14 cellular contexts compared by ENCODE assay signal in genomic region chr7:33814400-33814799, GRCh38.
DNase-seq lines count a peak whose midpoint lies in the region; ATAC-seq and TF ChIP-seq lines count a peak whose summit lies in the region.
"Had no signal": no experiment of that assay in that cellular context is flagged by ENCODE, and none has a peak within 500 bp of the region (broad histone marks: within the 10 kb centered on the region; RNA-seq: fewer than 3 reads in every experiment).

No MANE protein-coding gene starts in this region.

- no peaks in the 10 kb centered on the region for H3F3A ChIP-seq in MM.1S (ENCODE audit: insufficient read depth, low read length)

- no peak overlapping the region for H2BK5ac ChIP-seq in H9 (ENCODE audit: insufficient read length, low read length)

- no peaks in the 10 kb centered on the region for H3K36me3 Mint-ChIP-seq in H9 (ENCODE audit: insufficient read depth in 1 of 3, low read depth in 3 of 3)
- H3K36me3 Mint-ChIP-seq in activated CD4-positive, alpha-beta memory T cell treated with anti-CD3 and anti-CD28 coated beads, Interleukin-2, amount 10 ng/mL, durations not matched to agents 7 days and 5 days (ENCODE audit: low read depth): no peaks in the 10 kb centered on the region

- H3K36me3 ChIP-seq in MM.1S (replicated peaks; ENCODE audit: insufficient read depth, low read length): no peaks in the 10 kb centered on the region
- no peaks in the 10 kb centered on the region for H3K36me3 ChIP-seq in thoracic aorta
- H3K36me3 ChIP-seq: BE2C, pancreas had no signal

- H2AFZ ChIP-seq in MM.1S (ENCODE audit: low read length) (no peak overlapping the region), H9 (ENCODE audit: low read length) (no peak overlapping the region)

- H2BK20ac ChIP-seq in H9 (ENCODE audit: low read depth, low read length, poor library complexity, severe bottlenecking): no peak overlapping the region

- H3K9me3 ChIP-seq in MM.1S (replicated peaks; ENCODE audit: insufficient read depth, low read length) (no peaks in the 10 kb centered on the region), thoracic aorta (no peaks in the 10 kb centered on the region), H9 (ENCODE audit: control insufficient read depth, low read depth, low read length) (no peaks in the 10 kb centered on the region)
- H3K9me3 ChIP-seq: BE2C, pancreas had no signal

- H3K4me1 ChIP-seq in MM.1S (ENCODE audit: low read length) (0 out of 2 replicates have a peak, but pooled peaks cover 6% of the 10 kb centered on the region), thoracic aorta (ENCODE audit: control insufficient read depth in 1 of 2, low read depth in 2 of 2) (peaks cover 9 to 41% of the 10 kb centered on the region in 2 donors), H9 (ENCODE audit: insufficient read depth, low read length) (no peaks in the 10 kb centered on the region)
- H3K4me1 ChIP-seq: BE2C, pancreas had no signal

- H2BK12ac ChIP-seq in H9 (ENCODE audit: insufficient read length, low read depth, low read length): no peak overlapping the region

- no peak overlapping the region for H2BK120ac ChIP-seq in H9 (ENCODE audit: low read depth, low read length, poor library complexity, severe bottlenecking)

- no peaks in the 10 kb centered on the region for H3K9me3 Mint-ChIP-seq in H9
- peaks cover 6% of the 10 kb centered on the region for H3K9me3 Mint-ChIP-seq in activated CD4-positive, alpha-beta memory T cell treated with anti-CD3 and anti-CD28 coated beads, Interleukin-2, amount 10 ng/mL, durations not matched to agents 7 days and 5 days

- no peak overlapping the region for H3K23ac ChIP-seq in H9 (ENCODE audit: insufficient read length, low read depth, low read length)

- no peaks in the 10 kb centered on the region for H3K79me2 ChIP-seq in MM.1S (ENCODE audit: low read length)
- H3K79me2 ChIP-seq in H9 (ENCODE audit: insufficient read depth, low read length): no peaks in the 10 kb centered on the region

- no peak overlapping the region for H3K27ac ChIP-seq in MM.1S (ENCODE audit: low read length)
- peak overlapping the region; percentile 37 to 38 for H3K27ac ChIP-seq in thoracic aorta
- no peak overlapping the region for H3K27ac ChIP-seq in H9 (ENCODE audit: insufficient read length, low read depth, low read length)
- H3K27ac ChIP-seq: pancreas had no signal

- H3K9ac ChIP-seq in MM.1S (ENCODE audit: low read length) (no peak overlapping the region), H9 (ENCODE audit: extremely low read depth, insufficient read length, low read length) (no peak overlapping the region)

- no peak overlapping the region for H4K91ac ChIP-seq in H9 (ENCODE audit: insufficient read length, low read depth, low read length)

- no peak overlapping the region for H2AK5ac ChIP-seq in H9 (ENCODE audit: insufficient read length, low read length)

- DNase-seq in MM.1S (peak; percentile 16), choroid plexus epithelial cell (ENCODE audit: low read depth) (peak; percentile 70), left lobe of liver (ENCODE audit: low spot score) (no peak), thoracic aorta (ENCODE audit: low spot score) (no peak), H9 (no peak), erythroblast (lab: John Stamatoyannopoulos, UW) (no peak)
- no peak for DNase-seq in activated CD4-positive, alpha-beta memory T cell treated with anti-CD3 and anti-CD28 coated beads, Interleukin-2, amount 10 ng/mL, durations not matched to agents 7 days and 5 days
- DNase-seq: activated effector memory CD4-positive, alpha-beta T cell treated with anti-CD3 and anti-CD28 coated beads, Interleukin-2, amount 50 U/mL, for 16 hours; BE2C; effector memory CD4-positive, alpha-beta T cell; NCI-H1092; pancreas; stimulated activated naive CD4-positive, alpha-beta T cell; T-helper 17 cell had no signal

- no peak overlapping the region for H4K8ac ChIP-seq in H9 (replicated peaks; ENCODE audit: insufficient read length, low read depth, low read length)

- H3K4me3 ChIP-seq in MM.1S (ENCODE audit: low read length) (no peak overlapping the region), choroid plexus epithelial cell (ENCODE audit: low read depth, low read length) (peak overlapping the region; percentile 45), thoracic aorta (peak overlapping the region; percentile 69)
- H3K4me3 ChIP-seq: pancreas had no signal

- peaks cover 0 to 5% of the 10 kb centered on the region in 2 experiments; a peak in 2 of 4 replicates for H3K4me1 Mint-ChIP-seq in H9
- H3K4me1 Mint-ChIP-seq in activated CD4-positive, alpha-beta memory T cell treated with anti-CD3 and anti-CD28 coated beads, Interleukin-2, amount 10 ng/mL, durations not matched to agents 7 days and 5 days: no peaks in the 10 kb centered on the region
- H3K4me1 Mint-ChIP-seq: T-helper 17 cell had no signal

- no peak overlapping the region for H3K56ac ChIP-seq in H9 (ENCODE audit: insufficient read length, low read depth, low read length)

- H3K4me2 ChIP-seq in MM.1S (ENCODE audit: low read depth, low read length): 0 out of 2 replicates have a peak overlapping the region, but pooled peaks have one; percentile 8
- no peak overlapping the region for H3K4me2 ChIP-seq in H9 (ENCODE audit: insufficient read depth, insufficient read length, low read length)

- H2BK15ac ChIP-seq in H9 (ENCODE audit: low read depth, low read length): no peak overlapping the region

- WGBS in H9 (ENCODE audit: extremely low coverage, insufficient read length, low lambda C conversion rate): no CpG with 5 or more reads among the region's 6 CpGs

- CTCF ChIA-PET in activated CD4-positive, alpha-beta memory T cell treated with anti-CD3 and anti-CD28 coated beads, Interleukin-2, amount 10 ng/mL, durations not matched to agents 7 days and 5 days (lab: Charles Lee): no interaction called here

- no peaks in the 10 kb centered on the region for H3K27me3 ChIP-seq in MM.1S (replicated peaks; ENCODE audit: insufficient read depth, low read length)
- H3K27me3 ChIP-seq in thoracic aorta (replicated peaks; ENCODE audit: insufficient read depth): no peaks in the 10 kb centered on the region
- no peaks in the 10 kb centered on the region for H3K27me3 ChIP-seq in H9 (ENCODE audit: insufficient read depth, low read length)
- H3K27me3 ChIP-seq: BE2C, pancreas had no signal

- H3T11ph ChIP-seq in H9 (ENCODE audit: low read length): no peak overlapping the region

- no peak overlapping the region for H3K27ac Mint-ChIP-seq in H9
- no peak overlapping the region for H3K27ac Mint-ChIP-seq in activated CD4-positive, alpha-beta memory T cell treated with anti-CD3 and anti-CD28 coated beads, Interleukin-2, amount 10 ng/mL, durations not matched to agents 7 days and 5 days
- H3K27ac Mint-ChIP-seq: T-helper 17 cell had no signal

- H3K27me3 Mint-ChIP-seq in H9 (ENCODE audit: low read depth): no peaks in the 10 kb centered on the region
- no peaks in the 10 kb centered on the region for H3K27me3 Mint-ChIP-seq in activated CD4-positive, alpha-beta memory T cell treated with anti-CD3 and anti-CD28 coated beads, Interleukin-2, amount 10 ng/mL, durations not matched to agents 7 days and 5 days
- H3K27me3 Mint-ChIP-seq: T-helper 17 cell had no signal

- no peaks in the 10 kb centered on the region for H3K9me2 ChIP-seq in MM.1S (replicated peaks; ENCODE audit: insufficient read depth, low read length)

- no peak overlapping the region for H3K4ac ChIP-seq in H9 (ENCODE audit: low read depth, low read length)

- TF ChIP-seq CTCF in MM.1S (IDR thresholded peaks at IDR 0.05; ENCODE audit: low read length) (no peak), choroid plexus epithelial cell (conservative IDR thresholded peaks at IDR 0.05; ENCODE audit: low read depth, low read length) (no peak), thoracic aorta (IDR thresholded peaks at IDR 0.05) (no peak), H9 (conservative IDR thresholded peaks at IDR 0.05) (no peak)

- no peaks in the 10 kb centered on the region for H3K23me2 ChIP-seq in H9 (ENCODE audit: insufficient read length, low read depth, low read length, poor library complexity, severe bottlenecking)

- H3K4me3 Mint-ChIP-seq in H9: no peak overlapping the region
- H3K4me3 Mint-ChIP-seq in activated CD4-positive, alpha-beta memory T cell treated with anti-CD3 and anti-CD28 coated beads, Interleukin-2, amount 10 ng/mL, durations not matched to agents 7 days and 5 days: no peak overlapping the region
- H3K4me3 Mint-ChIP-seq: T-helper 17 cell had no signal

- no peak overlapping the region for H3K14ac ChIP-seq in H9 (ENCODE audit: insufficient read depth, low read length)

- H3K18ac ChIP-seq in H9 (ENCODE audit: insufficient read length, low read depth, low read length): no peak overlapping the region

- ATAC-seq in left lobe of liver (peak; percentile 39), thoracic aorta (ENCODE audit: insufficient number of reproducible peaks, low FRiP score, low read depth) (no peak)
- ATAC-seq: pancreas, T-helper 17 cell had no signal

- no peak for TF ChIP-seq POLR2A in erythroblast (IDR thresholded peaks at IDR 0.05; ENCODE audit: low read length)

- POLR2A ChIA-PET in activated CD4-positive, alpha-beta memory T cell treated with anti-CD3 and anti-CD28 coated beads, Interleukin-2, amount 10 ng/mL, durations not matched to agents 7 days and 5 days (lab: Charles Lee): no interaction called here

- H4K5ac ChIP-seq in H9 (ENCODE audit: insufficient read length, low read depth, low read length): no peak overlapping the region

- H4K20me1 ChIP-seq in MM.1S (ENCODE audit: insufficient read depth, low read length) (no peaks in the 10 kb centered on the region), H9 (ENCODE audit: control insufficient read depth, insufficient read depth, insufficient read length) (no peaks in the 10 kb centered on the region)

- no peaks in the 10 kb centered on the region for H3K79me1 ChIP-seq in H9 (ENCODE audit: insufficient read depth, low read depth, low read length, poor library complexity, severe bottlenecking)

Comparison
In these comparisons a context has a peak if more than half of its experiments do, and no peak if none do; other contexts are left out.
1. DNase-seq: peak in MM.1S (single experiment) and choroid plexus epithelial cell (single experiment); none in left lobe of liver (single experiment), thoracic aorta (single experiment), H9 (single experiment), erythroblast (0 of 2) and activated CD4-positive, alpha-beta memory T cell treated with anti-CD3 and anti-CD28 coated beads, Interleukin-2, amount 10 ng/mL, durations not matched to agents 7 days and 5 days (single experiment).
2. H3K27ac ChIP-seq: peak in thoracic aorta (2 of 2); none in MM.1S (single experiment) and H9 (single experiment).